6 cellular contexts compared by ENCODE assay signal in genomic region chr19:3849787-3850186, GRCh38. TPM values are rescaled to one million over a fixed set of nuclear protein-coding genes. Genes with fewer than 3 reads are reported as not detected.
"Had no signal": no experiment of that assay in that cellular context is flagged by ENCODE, and none has a peak within 500 bp of the region (broad histone marks: within the 10 kb centered on the region; RNA-seq: fewer than 3 reads in every experiment).

No MANE protein-coding gene starts in this region.

- H3K4me3 ChIP-seq: GM23338, HAP-1 had no signal

- H3K36me3 ChIP-seq: HAP-1 had no signal

- H2AFZ ChIP-seq: GM23338 had no signal

- FAIRE-seq: HTR-8/SVneo had no signal

- H3K4me1 Mint-ChIP-seq: GM23338 had no signal

- H3K27ac Mint-ChIP-seq: GM23338 had no signal

- DNase-seq: IMR-90 had no signal

- H3K4me3 Mint-ChIP-seq: GM23338 had no signal

- H3K9me3 ChIP-seq: HAP-1 had no signal

- H3K4me1 ChIP-seq: HAP-1 had no signal

- H3K4me2 ChIP-seq: GM23338 had no signal

RNA-seq across cellular contexts. Expression of gene ZFR2, which starts 19.1 kb away (rescaled TPM):
- total RNA-seq: H4, HT-29, IMR-90 had no signal

RNA-seq across cellular contexts. Expression of gene ATCAY, which starts 30.7 kb away (rescaled TPM):
- total RNA-seq: H4, HT-29 had no signal
